In genomic region chr19:13980340-13980739, GRCh38 we compare ENCODE assay signal across 25 cellular contexts. TPM values are rescaled to one million over a fixed set of nuclear protein-coding genes. Genes with fewer than 3 reads are reported as not detected.
"Had no signal": no experiment of that assay in that cellular context is flagged by ENCODE, and none has a peak within 500 bp of the region (broad histone marks: within the 10 kb centered on the region; RNA-seq: fewer than 3 reads in every experiment).

No MANE protein-coding gene starts in this region.

- H3K79me2 ChIP-seq: hepatocyte had no signal

- H3K27ac ChIP-seq: colonic mucosa, ovary, right lobe of liver, uterus had no signal

- H3K9me3 ChIP-seq: colonic mucosa, mucosa of descending colon, ovary, right lobe of liver, tibial artery, upper lobe of left lung, uterus had no signal

- H3K27me3 ChIP-seq: colonic mucosa, hepatocyte, ovary, right lobe of liver, tibial artery, upper lobe of left lung, uterus had no signal

- H3K4me3 Mint-ChIP-seq: stimulated activated effector memory CD8-positive, alpha-beta T cell treated with anti-CD3 and anti-CD28 coated beads, Interleukin-12 subunit alpha, Interleukin-12 subunit beta, amount 100 ng/mL, for 72 hours had no signal

- H3K36me3 ChIP-seq: colonic mucosa, ovary, uterus had no signal

- H3K27me3 Mint-ChIP-seq: naive thymus-derived CD8-positive, alpha-beta T cell; progenitor cell of endocrine pancreas had no signal

- H3K9me3 Mint-ChIP-seq: endodermal cell; naive thymus-derived CD8-positive, alpha-beta T cell; stimulated activated effector memory CD8-positive, alpha-beta T cell treated with anti-CD3 and anti-CD28 coated beads, Interleukin-12 subunit alpha, Interleukin-12 subunit beta, amount 100 ng/mL, for 72 hours had no signal

- H3K4me3 ChIP-seq: colonic mucosa, hepatocyte, mucosa of descending colon, ovary, right lobe of liver, tibial artery, uterus had no signal

- H3K27ac Mint-ChIP-seq: endodermal cell; stimulated activated effector memory CD8-positive, alpha-beta T cell treated with anti-CD3 and anti-CD28 coated beads, Interleukin-12 subunit alpha, Interleukin-12 subunit beta, amount 100 ng/mL, for 72 hours had no signal

- ATAC-seq: mucosa of descending colon; naive thymus-derived CD8-positive, alpha-beta T cell; right lobe of liver; stimulated activated effector memory CD8-positive, alpha-beta T cell treated with anti-CD3 and anti-CD28 coated beads, Interleukin-12 subunit alpha, Interleukin-12 subunit beta, amount 100 ng/mL, for 72 hours; stimulated activated naive CD8-positive, alpha-beta T cell treated with anti-CD3 and anti-CD28 coated beads, Interleukin-15, Interleukin-2, amounts not matched to agents 100 U/mL and 50 U/mL, for 24 hours had no signal

- DNase-seq: colonic mucosa; effector CD4-positive, alpha-beta T cell; endodermal cell; foreskin melanocyte; head of caudate nucleus; kidney glomerular epithelial cell; naive thymus-derived CD8-positive, alpha-beta T cell; right lobe of liver; stimulated activated CD4-positive, alpha-beta T cell treated with anti-CD3 and anti-CD28 coated beads, Interleukin-4, amount 100 ng/mL, for 1 hour; stimulated activated CD8-positive, alpha-beta memory T cell treated with anti-CD3 and anti-CD28 coated beads, Interleukin-4, amount 100 ng/mL, for 48 hours; stimulated activated naive CD8-positive, alpha-beta T cell treated with anti-CD3 and anti-CD28 coated beads, Interleukin-15, Interleukin-2, amounts not matched to agents 100 U/mL and 50 U/mL, for 24 hours; tibial artery; uterus had no signal

- H3K4me1 ChIP-seq: right lobe of liver had no signal

RNA-seq across cellular contexts. Expression of gene PODNL1, which starts 42.1 kb away (rescaled TPM):
- total RNA-seq: dermis microvascular lymphatic vessel endothelial cell; endothelial cell of umbilical vein; liver; lung microvascular endothelial cell; naive thymus-derived CD8-positive, alpha-beta T cell; progenitor cell of endocrine pancreas; temporal lobe had no signal
- polyA plus RNA-seq: naive thymus-derived CD8-positive, alpha-beta T cell; neural cell had no signal

RNA-seq across cellular contexts. Expression of gene RLN3, which starts 47.6 kb away (rescaled TPM):
- total RNA-seq: colonic mucosa; dermis microvascular lymphatic vessel endothelial cell; endodermal cell; endothelial cell of umbilical vein; hepatocyte; liver; lung microvascular endothelial cell; mucosa of descending colon; naive thymus-derived CD8-positive, alpha-beta T cell; ovary; progenitor cell of endocrine pancreas; right lobe of liver; temporal lobe; uterus had no signal
- polyA plus RNA-seq: endothelial cell of umbilical vein, hepatocyte, liver, neural cell, ovary had no signal
